5 cellular contexts compared by ENCODE assay signal in the genomic region with DNA sequence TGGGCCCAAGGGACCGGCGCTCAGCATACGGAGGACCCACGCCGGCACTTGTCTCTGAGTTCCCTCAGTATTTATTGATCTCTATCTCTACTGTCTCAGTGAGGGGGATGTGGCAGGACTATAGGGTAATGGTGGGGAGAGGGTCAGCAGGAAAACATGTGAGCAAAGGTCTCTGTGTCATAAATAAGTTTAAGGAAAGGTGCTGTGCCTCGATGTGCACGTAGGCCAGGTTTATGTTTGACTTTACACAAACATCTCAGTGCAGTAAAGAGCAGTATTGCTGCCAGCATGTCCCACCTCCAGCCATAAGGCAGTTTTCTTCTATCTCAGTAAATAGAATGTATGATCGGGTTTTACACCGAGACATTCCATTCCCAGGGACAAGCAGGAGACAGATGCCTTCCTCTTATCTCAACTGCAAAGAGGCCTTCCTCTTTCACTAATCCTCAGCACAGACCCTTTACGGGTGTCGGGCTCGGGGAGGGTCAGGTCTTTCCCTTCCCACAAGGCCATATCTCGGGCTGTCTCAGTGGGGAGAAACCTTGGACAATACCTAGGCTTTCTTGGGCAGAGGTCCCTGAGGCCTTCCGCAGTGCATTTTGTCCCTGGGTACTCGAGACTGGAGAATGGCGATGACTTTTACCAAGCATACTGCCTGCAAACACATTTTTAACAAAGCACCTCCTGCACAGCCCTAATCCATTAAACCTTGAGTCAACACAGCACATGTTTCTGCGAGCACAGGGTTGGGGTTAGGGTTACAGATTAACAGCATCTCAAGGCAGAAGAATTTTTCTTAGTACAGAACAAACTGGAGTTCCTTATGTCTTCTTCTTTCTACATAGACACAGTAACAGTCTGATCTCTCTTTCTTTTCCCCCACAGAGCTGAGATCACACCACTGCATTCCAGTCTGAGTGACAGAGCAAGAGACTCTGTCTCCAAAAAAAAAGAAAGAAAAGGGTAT. TPM values are rescaled to one million over a fixed set of nuclear protein-coding genes. Genes with fewer than 3 reads are reported as not detected.
"Had no signal": no experiment of that assay in that cellular context is flagged by ENCODE, and none has a peak within 500 bp of the region (broad histone marks: within the 10 kb centered on the region; RNA-seq: fewer than 3 reads in every experiment).

No MANE protein-coding gene starts in this region.

RNA-seq across cellular contexts. Expression of gene HAVCR1, which starts 24.5 kb away (rescaled TPM):
- total RNA-seq: activated B cell treated with CpG ODN at 0.5 μM for 24 hours; activated CD8-positive, alpha-beta memory T cell treated with anti-CD3 and anti-CD28 coated beads for 36 hours; fibroblast of villous mesenchyme; lower leg skin; suprapubic skin had no signal
